In genomic region chr12:107236824-107237467, GRCh38 we compare ENCODE assay signal across 19 cellular contexts.
DNase-seq lines count a peak whose midpoint lies in the region; ATAC-seq, FAIRE-seq and TF ChIP-seq lines count a peak whose summit lies in the region.
"Had no signal": no experiment of that assay in that cellular context is flagged by ENCODE, and none has a peak within 500 bp of the region (broad histone marks: within the 10 kb centered on the region; RNA-seq: fewer than 3 reads in every experiment).

No MANE protein-coding gene starts in this region.

- no peak overlapping the region for H3K27ac Mint-ChIP-seq in activated naive CD8-positive, alpha-beta T cell treated with anti-CD3 and anti-CD28 coated beads, Interleukin-2, amount 10 ng/mL, durations not matched to agents 7 days and 5 days
- H3K27ac Mint-ChIP-seq: activated CD4-positive, alpha-beta memory T cell treated with anti-CD3 and anti-CD28 coated beads for 36 hours had no signal

- no peak overlapping the region for H3K4me2 ChIP-seq in SK-N-SH

- H3K4me1 Mint-ChIP-seq in activated naive CD8-positive, alpha-beta T cell treated with anti-CD3 and anti-CD28 coated beads, Interleukin-2, amount 10 ng/mL, durations not matched to agents 7 days and 5 days, result peaks cover 11% of the 10 kb centered on the region

- CTCF ChIA-PET in SK-N-SH (lab: Yijun Ruan, JAX), result interaction anchor here (1.6 to 2.7 kb wide), 3 partner anchors 17 to 370 kb away, joined by 4 to 6 read pairs (median 5); no protein-coding TSS in a partner anchor

- H4K20me1 ChIP-seq in SK-N-SH (ENCODE audit: insufficient read depth), result no peaks in the 10 kb centered on the region

- no peak overlapping the region for H3K4me3 ChIP-seq in AG10803 (ENCODE audit: low read length)
- no peak overlapping the region for H3K4me3 ChIP-seq in aorta (ENCODE audit: low read length in 2 of 2)
- H3K4me3 ChIP-seq in SK-N-SH (ENCODE audit: low read depth in 2 of 2, low read length in 1 of 2), result no peak overlapping the region
- H3K4me3 ChIP-seq: tibial nerve had no signal

- H3K4me1 ChIP-seq in aorta (ENCODE audit: control insufficient read depth in 1 of 2, insufficient read depth in 2 of 2, low read length in 2 of 2) (no peaks in the 10 kb centered on the region), SK-N-SH (ENCODE audit: control insufficient read depth in 1 of 2, insufficient read depth in 2 of 2, low read depth in 1 of 2, low read length in 1 of 2) (no peaks in the 10 kb centered on the region; a peak in 1 of 4 replicates)
- H3K4me1 ChIP-seq: tibial nerve had no signal

- H3K27me3 Mint-ChIP-seq in activated naive CD8-positive, alpha-beta T cell treated with anti-CD3 and anti-CD28 coated beads, Interleukin-2, amount 10 ng/mL, durations not matched to agents 7 days and 5 days, result peaks cover 8% of the 10 kb centered on the region

- no peak overlapping the region for H3K9ac ChIP-seq in SK-N-SH

- no peaks in the 10 kb centered on the region for H3K36me3 Mint-ChIP-seq in activated naive CD8-positive, alpha-beta T cell treated with anti-CD3 and anti-CD28 coated beads, Interleukin-2, amount 10 ng/mL, durations not matched to agents 7 days and 5 days
- H3K36me3 Mint-ChIP-seq: activated CD4-positive, alpha-beta memory T cell treated with anti-CD3 and anti-CD28 coated beads for 36 hours had no signal

- TF ChIP-seq EP300 in SK-N-SH (IDR thresholded peaks at IDR 0.05; ENCODE audit: borderline replicate concordance in 1 of 2, low read depth in 1 of 2, low read length in 1 of 2), result no peak

- peak; percentile 3 for DNase-seq in AG10803 (ENCODE audit: low read depth)
- DNase-seq in HTR-8/SVneo (ENCODE audit: insufficient read length, low spot score), result peak; percentile 43
- DNase-seq in activated naive CD8-positive, alpha-beta T cell treated with anti-CD3 and anti-CD28 coated beads, Interleukin-2, amount 10 ng/mL, durations not matched to agents 7 days and 5 days, result no peak
- DNase-seq in iris pigment epithelial cell (ENCODE audit: low read depth), result peak; percentile 57
- DNase-seq in aorta, result no peak
- no peak for DNase-seq in SK-N-SH
- DNase-seq: activated CD4-positive, alpha-beta memory T cell treated with anti-CD3 and anti-CD28 coated beads for 36 hours; activated effector memory CD4-positive, alpha-beta T cell treated with anti-CD3 and anti-CD28 coated beads, Interleukin-2, amount 50 U/mL, for 16 hours; central memory CD4-positive, alpha-beta T cell; head of caudate nucleus; NCI-H510A; retina; stimulated activated CD4-positive, alpha-beta T cell treated with anti-CD3 and anti-CD28 coated beads, Interleukin-1b, Interleukin-23, amount 100 ng/mL, for 48 hours had no signal

- H3K9me3 ChIP-seq in aorta (ENCODE audit: control insufficient read depth, low read length), result no peaks in the 10 kb centered on the region
- no peaks in the 10 kb centered on the region for H3K9me3 ChIP-seq in SK-N-SH
- H3K9me3 ChIP-seq: tibial nerve had no signal

- H3K36me3 ChIP-seq in aorta (ENCODE audit: control insufficient read depth in 1 of 2, insufficient read depth in 2 of 2, low read length in 1 of 2) (no peaks in the 10 kb centered on the region), SK-N-SH (replicated peaks in 1 of 2; ENCODE audit: control insufficient read depth in 1 of 2, insufficient read depth in 2 of 2, low read length in 1 of 2) (no peaks in the 10 kb centered on the region)
- H3K36me3 ChIP-seq: tibial nerve had no signal

- H3K27me3 ChIP-seq in aorta (ENCODE audit: control insufficient read depth in 1 of 2, insufficient read depth in 2 of 2, low read length in 1 of 2) (peaks cover 3 to 5% of the 10 kb centered on the region in 2 donors), SK-N-SH (ENCODE audit: insufficient read depth) (no peaks in the 10 kb centered on the region)
- H3K27me3 ChIP-seq: tibial nerve had no signal

- peak; percentile 30 for ATAC-seq in activated naive CD8-positive, alpha-beta T cell treated with anti-CD3 and anti-CD28 coated beads, Interleukin-2, amount 10 ng/mL, durations not matched to agents 7 days and 5 days (ENCODE audit: low read depth)
- ATAC-seq in GM19455 (IDR thresholded peaks at IDR 0.05; ENCODE audit: unreplicated experiment), result no peak
- no peak for ATAC-seq in aorta (ENCODE audit: low FRiP score)
- ATAC-seq in GM21576 (IDR thresholded peaks at IDR 0.05; ENCODE audit: unreplicated experiment), result no peak
- ATAC-seq: Panc1 had no signal

- no peaks in the 10 kb centered on the region for H3K9me2 ChIP-seq in SK-N-SH

- no peak for TF ChIP-seq RAD21 in SK-N-SH (IDR thresholded peaks at IDR 0.05; ENCODE audit: low read length)

- no peak overlapping the region for H2AFZ ChIP-seq in SK-N-SH (ENCODE audit: low read depth)

- no peaks in the 10 kb centered on the region for H3K79me2 ChIP-seq in SK-N-SH (ENCODE audit: insufficient read depth)

- no peaks in the 10 kb centered on the region for H3F3A ChIP-seq in SK-N-SH (replicated peaks; ENCODE audit: insufficient read depth)

- POLR2A ChIA-PET in activated naive CD8-positive, alpha-beta T cell treated with anti-CD3 and anti-CD28 coated beads, Interleukin-2, amount 10 ng/mL, durations not matched to agents 7 days and 5 days (lab: Charles Lee), result interaction anchor here (0.6 kb wide), 1 partner anchor 10 kb away, joined by 7 read pairs; no protein-coding TSS in a partner anchor
- POLR2A ChIA-PET in SK-N-SH (lab: Yijun Ruan, JAX), result no interaction called here

- intact Hi-C loops in aorta (cut with DNase I), result no loop called here

- 53 to 60% methylated on average over 5 of the region's 5 CpGs for WGBS in aorta, 2 donors
- WGBS in SK-N-SH (ENCODE audit: low lambda C conversion rate), result 38% methylated on average over 5 of the region's 5 CpGs

- H3K27ac ChIP-seq in aorta (ENCODE audit: low read depth in 1 of 2, low read length in 2 of 2), result no peak overlapping the region
- H3K27ac ChIP-seq in SK-N-SH (ENCODE audit: low read depth in 2 of 2, low read length in 1 of 2), result no peak overlapping the region
- H3K27ac ChIP-seq: C4-2B, tibial nerve had no signal

- TF ChIP-seq CTCF in AG10803 (conservative IDR thresholded peaks at IDR 0.05; ENCODE audit: low read length) (no peak), SK-N-SH (IDR thresholded peaks at IDR 0.05) (no peak)

- H3K9me3 Mint-ChIP-seq in activated naive CD8-positive, alpha-beta T cell treated with anti-CD3 and anti-CD28 coated beads, Interleukin-2, amount 10 ng/mL, durations not matched to agents 7 days and 5 days, result no peaks in the 10 kb centered on the region
- H3K9me3 Mint-ChIP-seq: activated CD4-positive, alpha-beta memory T cell treated with anti-CD3 and anti-CD28 coated beads for 36 hours had no signal

- H3K4me3 Mint-ChIP-seq in activated naive CD8-positive, alpha-beta T cell treated with anti-CD3 and anti-CD28 coated beads, Interleukin-2, amount 10 ng/mL, durations not matched to agents 7 days and 5 days, result no peak overlapping the region
- H3K4me3 Mint-ChIP-seq: activated CD4-positive, alpha-beta memory T cell treated with anti-CD3 and anti-CD28 coated beads for 36 hours had no signal

- no peak for FAIRE-seq in HTR-8/SVneo (lab: Jason Lieb, UNC)
- FAIRE-seq: GM12892 had no signal

TF ChIP-seq in SK-N-SH, 30 proteins besides CTCF, POLR2A, EP300 and RAD21:
- TF ChIP-seq FOXM1 (IDR thresholded peaks at IDR 0.05; ENCODE audit: low read depth) (no peak), REST (IDR thresholded peaks at IDR 0.05; ENCODE audit: low read depth, low read length) (no peak), ELF1 (IDR thresholded peaks at IDR 0.05) (no peak), TCF12 (IDR thresholded peaks at IDR 0.05) (no peak), RCOR1 (IDR thresholded peaks at IDR 0.05; ENCODE audit: low read length) (no peak), YY1 (IDR thresholded peaks at IDR 0.05; ENCODE audit: low read depth) (no peak), RFX5 (IDR thresholded peaks at IDR 0.05; ENCODE audit: low read length) (no peak), NFIC (IDR thresholded peaks at IDR 0.05; ENCODE audit: borderline replicate concordance) (no peak), FOSL2 (IDR thresholded peaks at IDR 0.05; ENCODE audit: borderline replicate concordance, low read depth) (no peak)

Comparison
In these comparisons a context has a peak if more than half of its experiments do, and no peak if none do; other contexts are left out.
1. DNase-seq: peak in AG10803 (single experiment), HTR-8/SVneo (single experiment) and iris pigment epithelial cell (single experiment); none in activated naive CD8-positive, alpha-beta T cell treated with anti-CD3 and anti-CD28 coated beads, Interleukin-2, amount 10 ng/mL, durations not matched to agents 7 days and 5 days (single experiment), aorta (0 of 2) and SK-N-SH (single experiment).